8 cellular contexts compared by ENCODE assay signal in genomic region chr12:120584343-120585149, GRCh38. TPM values are rescaled to one million over a fixed set of nuclear protein-coding genes. Genes with fewer than 3 reads are reported as not detected.
DNase-seq lines count a peak whose midpoint lies in the region; ATAC-seq lines count a peak whose summit lies in the region.

No MANE protein-coding gene starts in this region.

- ATAC-seq in GM21737 (IDR thresholded peaks at IDR 0.05; ENCODE audit: unreplicated experiment) (no peak), GM18502 (IDR thresholded peaks at IDR 0.05; ENCODE audit: poor library complexity, unreplicated experiment) (no peak)

- no peak overlapping the region for H2AK5ac ChIP-seq in mesendoderm (ENCODE audit: low read length)

- no peak overlapping the region for H2BK5ac ChIP-seq in mesendoderm (ENCODE audit: low read length)

- H3K79me2 ChIP-seq in mesendoderm (ENCODE audit: control insufficient read depth, insufficient read depth, low read length), result peaks cover 3% of the 10 kb centered on the region

- H3K4me3 Mint-ChIP-seq in activated CD4-positive, alpha-beta T cell treated with anti-CD3 and anti-CD28 coated beads, Interleukin-2, amount 10 ng/mL, durations not matched to agents 24 days and 14 days, result peak overlapping the region; percentile 65

- H2BK120ac ChIP-seq in mesendoderm (ENCODE audit: low read depth, low read length), result no peak overlapping the region

- H3K4me1 ChIP-seq in duodenal mucosa (ENCODE audit: control insufficient read depth in 1 of 2, insufficient read depth in 2 of 2, low read length in 2 of 2), result peaks cover 26 to 29% of the 10 kb centered on the region in 2 donors
- no peaks in the 10 kb centered on the region for H3K4me1 ChIP-seq in mesendoderm (ENCODE audit: control insufficient read depth, low read depth, low read length)

- H3K23ac ChIP-seq in mesendoderm (ENCODE audit: low read length), result no peak overlapping the region

- no peaks in the 10 kb centered on the region for H3K9me3 Mint-ChIP-seq in activated CD4-positive, alpha-beta T cell treated with anti-CD3 and anti-CD28 coated beads, Interleukin-2, amount 10 ng/mL, durations not matched to agents 24 days and 14 days

- H4K8ac ChIP-seq in mesendoderm (ENCODE audit: low read depth, low read length), result no peak overlapping the region

- no peaks in the 10 kb centered on the region for H3K9me3 ChIP-seq in duodenal mucosa (ENCODE audit: control insufficient read depth in 1 of 2, low read length in 2 of 2)

- peaks cover 27% of the 10 kb centered on the region for H3K4me1 Mint-ChIP-seq in activated CD4-positive, alpha-beta T cell treated with anti-CD3 and anti-CD28 coated beads, Interleukin-2, amount 10 ng/mL, durations not matched to agents 24 days and 14 days

- DNase-seq in EH (ENCODE audit: low read depth) (peak; percentile 26), NCI-H1417 treated with DMSO at 0.1 percent for 48 hours (lab: John Stamatoyannopoulos, UW) (peak; percentile 18), mesendoderm (peak; percentile 52)
- DNase-seq in activated CD4-positive, alpha-beta T cell treated with anti-CD3 and anti-CD28 coated beads, Interleukin-2, amount 10 ng/mL, durations not matched to agents 24 days and 14 days, result peak; percentile 85
- peak; percentile 16 for DNase-seq in stimulated activated CD8-positive, alpha-beta memory T cell treated with anti-CD3 and anti-CD28 coated beads, Interleukin-12 subunit alpha, Interleukin-12 subunit beta, amount 100 ng/mL, for 1 hour (ENCODE audit: low read depth)

- H3K9ac ChIP-seq in duodenal mucosa (ENCODE audit: low read depth in 1 of 2, low read length in 2 of 2) (peak overlapping the region; percentile 37 to 47), mesendoderm (ENCODE audit: low read length) (peak overlapping the region; percentile 27)

- no peak overlapping the region for H3K4ac ChIP-seq in mesendoderm (ENCODE audit: low read depth, low read length)

- H3K27ac ChIP-seq in duodenal mucosa (ENCODE audit: low read depth, low read length), result no peak overlapping the region
- H3K27ac ChIP-seq in mesendoderm (ENCODE audit: low read depth, low read length), result no peak overlapping the region

- no peaks in the 10 kb centered on the region for H3K27me3 ChIP-seq in duodenal mucosa (ENCODE audit: control insufficient read depth in 1 of 2, insufficient read depth in 2 of 2, low read length in 2 of 2)
- no peaks in the 10 kb centered on the region for H3K27me3 ChIP-seq in mesendoderm (ENCODE audit: insufficient read depth, low read length, poor library complexity)

- no CpG with 5 or more reads among the region's 65 CpGs for WGBS in mesendoderm (ENCODE audit: extremely low coverage, insufficient coverage, low lambda C conversion rate)

- no peak overlapping the region for H2BK15ac ChIP-seq in mesendoderm (replicated peaks; ENCODE audit: low read depth)

- H3K18ac ChIP-seq in mesendoderm (ENCODE audit: low read length), result peak overlapping the region; percentile 66

- H3K27ac Mint-ChIP-seq in activated CD4-positive, alpha-beta T cell treated with anti-CD3 and anti-CD28 coated beads, Interleukin-2, amount 10 ng/mL, durations not matched to agents 24 days and 14 days, result no peak overlapping the region

- H4K5ac ChIP-seq in mesendoderm (ENCODE audit: low read length), result no peak overlapping the region

- H3K4me3 ChIP-seq in duodenal mucosa (ENCODE audit: low read depth in 1 of 2, low read length in 2 of 2) (peak overlapping the region; percentile 55 to 61), mesendoderm (ENCODE audit: low read length) (no peak overlapping the region)

- intact Hi-C loops in activated CD4-positive, alpha-beta T cell treated with anti-CD3 and anti-CD28 coated beads, Interleukin-2, amount 10 ng/mL, durations not matched to agents 24 days and 14 days (cut with micrococcal nuclease), result loop anchor here (5.0 kb wide), 3 partner anchors 143 to 818 kb away; partner anchors contain the start of genes ACADS and RNF34

- H3K56ac ChIP-seq in mesendoderm (ENCODE audit: low read length), result peak overlapping the region; percentile 73

- H3K4me2 ChIP-seq in mesendoderm (ENCODE audit: low read length), result peak overlapping the region; percentile 16

- peaks cover under 1 to 3% of the 10 kb centered on the region in 2 donors for H3K36me3 ChIP-seq in duodenal mucosa (ENCODE audit: control insufficient read depth in 1 of 2, insufficient read depth in 2 of 2, low read length in 2 of 2)
- no peaks in the 10 kb centered on the region for H3K36me3 ChIP-seq in mesendoderm (ENCODE audit: control insufficient read depth, insufficient read depth, low read length)

- no peaks in the 10 kb centered on the region for H3K79me1 ChIP-seq in mesendoderm (ENCODE audit: low read length)

- H3K36me3 Mint-ChIP-seq in activated CD4-positive, alpha-beta T cell treated with anti-CD3 and anti-CD28 coated beads, Interleukin-2, amount 10 ng/mL, durations not matched to agents 24 days and 14 days (ENCODE audit: low read depth), result peaks cover 4% of the 10 kb centered on the region

- H3K27me3 Mint-ChIP-seq in activated CD4-positive, alpha-beta T cell treated with anti-CD3 and anti-CD28 coated beads, Interleukin-2, amount 10 ng/mL, durations not matched to agents 24 days and 14 days, result peaks cover 25% of the 10 kb centered on the region

RNA-seq across cellular contexts. Expression of gene POP5, which starts 3.3 kb away (rescaled TPM):
- 74.0 and 76.0 TPM in 2 replicates for total RNA-seq in activated CD4-positive, alpha-beta T cell treated with anti-CD3 and anti-CD28 coated beads, Interleukin-2, amount 10 ng/mL, durations not matched to agents 24 days and 14 days
- 45.5 TPM for polyA plus RNA-seq in mesendoderm (2013, experiment 1 of 2)
- 44.6 TPM for polyA plus RNA-seq in mesendoderm (2013, experiment 2 of 2)

RNA-seq across cellular contexts. Expression of gene RNF10, which starts 50.4 kb away (rescaled TPM):
- total RNA-seq in activated CD4-positive, alpha-beta T cell treated with anti-CD3 and anti-CD28 coated beads, Interleukin-2, amount 10 ng/mL, durations not matched to agents 24 days and 14 days, result 153 and 160 TPM in 2 replicates
- 131 TPM for polyA plus RNA-seq in mesendoderm (2013, experiment 1 of 2)
- 137 TPM for polyA plus RNA-seq in mesendoderm (2013, experiment 2 of 2)

RNA-seq across cellular contexts. Expression of gene COQ5, which starts 55.6 kb away (rescaled TPM):
- 28.0 and 28.3 TPM in 2 replicates for total RNA-seq in activated CD4-positive, alpha-beta T cell treated with anti-CD3 and anti-CD28 coated beads, Interleukin-2, amount 10 ng/mL, durations not matched to agents 24 days and 14 days
- 26.5 TPM for polyA plus RNA-seq in mesendoderm (2013, experiment 1 of 2)
- 25.9 TPM for polyA plus RNA-seq in mesendoderm (2013, experiment 2 of 2)

RNA-seq across cellular contexts. Expression of gene CABP1, which starts 55.9 kb away (rescaled TPM):
- 0.16 and 0.17 TPM in 2 replicates for total RNA-seq in activated CD4-positive, alpha-beta T cell treated with anti-CD3 and anti-CD28 coated beads, Interleukin-2, amount 10 ng/mL, durations not matched to agents 24 days and 14 days
- 0.62 TPM for polyA plus RNA-seq in mesendoderm (2013, experiment 1 of 2)
- 0.67 TPM for polyA plus RNA-seq in mesendoderm (2013, experiment 2 of 2)

Comparison
In these comparisons a context has a peak if more than half of its experiments do, and no peak if none do; other contexts are left out.
1. DNase-seq: peak in every context shown above with its lines; median percentile 85 in activated CD4-positive, alpha-beta T cell treated with anti-CD3 and anti-CD28 coated beads, Interleukin-2, amount 10 ng/mL, durations not matched to agents 24 days and 14 days; 52 in mesendoderm; 26 in EH; 18 in NCI-H1417 treated with DMSO at 0.1 percent for 48 hours; 16 in stimulated activated CD8-positive, alpha-beta memory T cell treated with anti-CD3 and anti-CD28 coated beads, Interleukin-12 subunit alpha, Interleukin-12 subunit beta, amount 100 ng/mL, for 1 hour.